In genomic region chr10:118613863-118614262, GRCh38 we compare ENCODE assay signal across 20 cellular contexts. TPM values are rescaled to one million over a fixed set of nuclear protein-coding genes. Genes with fewer than 3 reads are reported as not detected.
"Had no signal": no experiment of that assay in that cellular context is flagged by ENCODE, and none has a peak within 500 bp of the region (broad histone marks: within the 10 kb centered on the region; RNA-seq: fewer than 3 reads in every experiment).

No MANE protein-coding gene starts in this region.

RNA-seq across cellular contexts. Expression of gene PRLHR, which starts 18.4 kb away (rescaled TPM):
- total RNA-seq: colonic mucosa, dermis microvascular lymphatic vessel endothelial cell, endodermal cell, esophagus mucosa, esophagus squamous epithelium, gastrocnemius medialis, glomerular endothelial cell, heart right ventricle, kidney epithelial cell, left cardiac atrium, left lung, left ventricle myocardium superior, lower leg skin, lower lobe of right lung, lung microvascular endothelial cell, mesenteric fat pad, mesothelial cell of epicardium, mucosa of descending colon, myocyte had no signal
- polyA plus RNA-seq: heart right ventricle, keratinocyte had no signal
